ENCODE assay signal across 20 cellular contexts in genomic region chr4:174152717-174153466, GRCh38.
DNase-seq lines count a peak whose midpoint lies in the region; ATAC-seq and TF ChIP-seq lines count a peak whose summit lies in the region.
"Had no signal": no experiment of that assay in that cellular context is flagged by ENCODE, and none has a peak within 500 bp of the region (broad histone marks: within the 10 kb centered on the region; RNA-seq: fewer than 3 reads in every experiment).

No MANE protein-coding gene starts in this region.

- H3K4me3 ChIP-seq in fibroblast of villous mesenchyme (ENCODE audit: low read depth, low read length) (no peak overlapping the region), rectal smooth muscle tissue (ENCODE audit: low read length) (no peak overlapping the region)
- no peak overlapping the region for H3K4me3 ChIP-seq in effector memory CD4-positive, alpha-beta T cell (ENCODE audit: insufficient read depth, low read depth, low read length, poor library complexity, severe bottlenecking)
- H3K4me3 ChIP-seq: psoas muscle, spleen, suprapubic skin had no signal

- H3K27ac ChIP-seq in rectal smooth muscle tissue (ENCODE audit: low read depth, low read length), result peak overlapping the region; percentile 63
- no peak overlapping the region for H3K27ac ChIP-seq in effector memory CD4-positive, alpha-beta T cell (ENCODE audit: insufficient read depth, low read length, poor library complexity, severe bottlenecking)
- H3K27ac ChIP-seq: psoas muscle, suprapubic skin had no signal

- H3K4me1 ChIP-seq in rectal smooth muscle tissue (ENCODE audit: control insufficient read depth, insufficient read depth, low read length), result peaks cover 26% of the 10 kb centered on the region
- H3K4me1 ChIP-seq in effector memory CD4-positive, alpha-beta T cell (ENCODE audit: control insufficient read depth, insufficient read depth, low read length, poor library complexity, severe bottlenecking), result no peaks in the 10 kb centered on the region
- H3K4me1 ChIP-seq: psoas muscle, spleen had no signal

- TF ChIP-seq CTCF in fibroblast of villous mesenchyme (IDR thresholded peaks at IDR 0.05; ENCODE audit: insufficient read depth, low read depth, low read length), result no peak

- ATAC-seq in HG03520 (IDR thresholded peaks at IDR 0.05; ENCODE audit: unreplicated experiment), result no peak
- ATAC-seq in GM18858 (IDR thresholded peaks at IDR 0.05; ENCODE audit: unreplicated experiment), result no peak
- ATAC-seq: psoas muscle had no signal

- no peaks in the 10 kb centered on the region for H3K27me3 ChIP-seq in rectal smooth muscle tissue (ENCODE audit: control insufficient read depth, insufficient read depth, low read length)
- H3K27me3 ChIP-seq in effector memory CD4-positive, alpha-beta T cell (replicated peaks; ENCODE audit: control insufficient read depth, insufficient read depth, low read length, poor library complexity, severe bottlenecking), result no peaks in the 10 kb centered on the region
- H3K27me3 ChIP-seq: suprapubic skin had no signal

- H3K9me3 ChIP-seq in effector memory CD4-positive, alpha-beta T cell (ENCODE audit: control insufficient read depth, low read length), result no peaks in the 10 kb centered on the region
- H3K9me3 ChIP-seq: psoas muscle, spleen, suprapubic skin had no signal

- H3K36me3 ChIP-seq in rectal smooth muscle tissue (ENCODE audit: control insufficient read depth, insufficient read depth, low read length), result no peaks in the 10 kb centered on the region
- H3K36me3 ChIP-seq in effector memory CD4-positive, alpha-beta T cell (ENCODE audit: control insufficient read depth, insufficient read depth, low read length), result no peaks in the 10 kb centered on the region
- H3K36me3 ChIP-seq: spleen, suprapubic skin had no signal

- in situ Hi-C loops in SK-MEL-5 (cut with HindIII; ENCODE audit: low pct_unique_long_range_greater_than_20kb, low sequenced_read_pairs), result no loop called here

- DNase-seq in ELF-1 (ENCODE audit: low read depth, low spot score) (peak; percentile 18), SK-MEL-5 (ENCODE audit: low read depth, low spot score) (peak; percentile 36), fibroblast of villous mesenchyme (ENCODE audit: low read depth) (peak; percentile 25), Ammon's horn (ENCODE audit: low spot score) (no peak)
- DNase-seq in effector memory CD4-positive, alpha-beta T cell, result no peak
- DNase-seq: activated naive CD8-positive, alpha-beta T cell treated with anti-CD3 and anti-CD28 coated beads, Interleukin-2, amount 10 ng/mL, durations not matched to agents 7 days and 5 days; CD4-positive, alpha-beta memory T cell; cortex of kidney; DND-41; left cardiac atrium; midbrain; NCI-H526; psoas muscle; SHP77 treated with DMSO at 0.1 percent for 48 hours; spleen; stimulated activated CD8-positive, alpha-beta memory T cell treated with anti-CD3 and anti-CD28 coated beads, Interleukin-4, amount 100 ng/mL, for 48 hours had no signal

- H3K9ac ChIP-seq in rectal smooth muscle tissue (ENCODE audit: low read length), result no peak overlapping the region

Comparison
In these comparisons a context has a peak if more than half of its experiments do, and no peak if none do; other contexts are left out.
1. DNase-seq: peak in ELF-1 (single experiment), SK-MEL-5 (single experiment) and fibroblast of villous mesenchyme (single experiment); none in Ammon's horn (single experiment) and effector memory CD4-positive, alpha-beta T cell (0 of 3).